In genomic region chr6:101539510-101540245, GRCh38 we compare ENCODE assay signal across 15 cellular contexts.
DNase-seq lines count a peak whose midpoint lies in the region; ATAC-seq and TF ChIP-seq lines count a peak whose summit lies in the region.
"Had no signal": no experiment of that assay in that cellular context is flagged by ENCODE, and none has a peak within 500 bp of the region (broad histone marks: within the 10 kb centered on the region; RNA-seq: fewer than 3 reads in every experiment).

No MANE protein-coding gene starts in this region.

- H3K9me3 ChIP-seq in endocrine pancreas (ENCODE audit: control insufficient read depth, low read length), result no peaks in the 10 kb centered on the region
- no peaks in the 10 kb centered on the region for H3K9me3 ChIP-seq in aorta (ENCODE audit: control insufficient read depth, low read length)
- H3K9me3 ChIP-seq: BLaER1 had no signal

- CTCF ChIA-PET in RWPE1 (lab: Yijun Ruan, JAX), result interaction anchor here (0.6 kb wide), 1 partner anchor 100 kb away, joined by 3 read pairs; no protein-coding TSS in a partner anchor

- peak overlapping the region; percentile 5 for H3K4me3 ChIP-seq in endocrine pancreas (ENCODE audit: control insufficient read depth, insufficient read depth, low read length)
- no peak overlapping the region for H3K4me3 ChIP-seq in aorta (ENCODE audit: low read length in 2 of 2)
- H3K4me3 ChIP-seq: BLaER1, coronary artery had no signal

- POLR2A ChIA-PET in RWPE1 (lab: Yijun Ruan, JAX; ENCODE audit: low non-redundant PET), result no interaction called here

- DNase-seq in GM03348 (ENCODE audit: low spot score) (peak; percentile 24), RWPE1 (ENCODE audit: low spot score) (peak; percentile 26), myocyte (ENCODE audit: low read depth) (peak; percentile 45), aorta (no peak), T-helper 1 cell (no peak)
- DNase-seq in central memory CD4-positive, alpha-beta T cell, result no peak
- DNase-seq: activated CD8-positive, alpha-beta T cell treated with anti-CD3 and anti-CD28 coated beads, Interleukin-2, amount 10 ng/mL, durations not matched to agents 7 days and 5 days; MM.1S; NCI-H187 treated with DMSO at 0.1 percent for 48 hours; T-cell had no signal

- H3K36me3 ChIP-seq in endocrine pancreas (ENCODE audit: control insufficient read depth, insufficient read depth, low read length) (no peaks in the 10 kb centered on the region), aorta (ENCODE audit: control insufficient read depth in 1 of 2, insufficient read depth in 2 of 2, low read length in 1 of 2) (no peaks in the 10 kb centered on the region)
- H3K36me3 ChIP-seq: BLaER1 had no signal

- intact Hi-C loops in aorta (cut with DNase I), result no loop called here

- ATAC-seq in aorta (ENCODE audit: low FRiP score) (no peak), GM18868 (IDR thresholded peaks at IDR 0.05; ENCODE audit: unreplicated experiment) (no peak)
- ATAC-seq: activated CD8-positive, alpha-beta T cell treated with anti-CD3 and anti-CD28 coated beads, Interleukin-2, amount 10 ng/mL, durations not matched to agents 7 days and 5 days; esophagus mucosa; T-cell had no signal

- TF ChIP-seq CTCF in RWPE1 (conservative IDR thresholded peaks at IDR 0.05; ENCODE audit: low read depth), result no peak

- H3K27me3 ChIP-seq in endocrine pancreas (ENCODE audit: control insufficient read depth, insufficient read depth, low read length) (no peaks in the 10 kb centered on the region), aorta (ENCODE audit: control insufficient read depth in 1 of 2, insufficient read depth in 2 of 2, low read length in 1 of 2) (no peaks in the 10 kb centered on the region)
- H3K27me3 ChIP-seq: BLaER1 had no signal

- H3K4me1 ChIP-seq in endocrine pancreas (ENCODE audit: control insufficient read depth, insufficient read depth, low read length) (peaks cover 29% of the 10 kb centered on the region), aorta (ENCODE audit: control insufficient read depth in 1 of 2, insufficient read depth in 2 of 2, low read length in 2 of 2) (no peaks in the 10 kb centered on the region)
- H3K4me1 ChIP-seq: BLaER1 had no signal

- 10 to 39% methylated on average over 4 of the region's 4 CpGs for WGBS in aorta, 2 donors

- no peak overlapping the region for H3K27ac ChIP-seq in RWPE1
- H3K27ac ChIP-seq in aorta (ENCODE audit: low read depth in 1 of 2, low read length in 2 of 2), result no peak overlapping the region
- H3K27ac ChIP-seq: BLaER1, coronary artery had no signal

- no peak overlapping the region for H3K9ac ChIP-seq in endocrine pancreas (ENCODE audit: control insufficient read depth, insufficient read depth, low read length)
- H3K9ac ChIP-seq: BLaER1 had no signal

Comparison
In these comparisons a context has a peak if more than half of its experiments do, and no peak if none do; other contexts are left out.
1. DNase-seq: peak in GM03348 (single experiment), RWPE1 (single experiment) and myocyte (single experiment); none in aorta (0 of 2), central memory CD4-positive, alpha-beta T cell (single experiment) and T-helper 1 cell (0 of 5).